Comparison of ENCODE assay signal across 26 cellular contexts in the genomic region with DNA sequence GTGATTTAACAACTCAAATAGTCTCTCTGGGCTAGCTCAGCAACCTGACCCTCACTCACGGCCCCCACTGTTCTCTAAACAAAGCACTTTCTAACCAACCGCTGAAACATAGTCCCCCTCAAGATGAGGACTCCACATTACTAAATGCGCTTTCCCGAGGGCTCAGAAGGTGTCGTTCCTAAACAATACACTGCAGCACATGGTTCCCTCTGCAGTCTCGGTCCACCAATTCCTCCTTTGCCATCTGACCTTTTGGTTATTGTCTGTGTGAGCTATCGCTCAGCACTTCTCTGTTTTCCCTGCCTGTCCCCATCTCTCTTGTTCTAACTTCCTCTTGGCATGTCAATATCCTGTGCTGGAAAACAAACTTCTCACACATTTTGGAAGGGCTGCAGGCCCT. TPM values are rescaled to one million over a fixed set of nuclear protein-coding genes. Genes with fewer than 3 reads are reported as not detected.
DNase-seq lines count a peak whose midpoint lies in the region; ATAC-seq, FAIRE-seq and TF ChIP-seq lines count a peak whose summit lies in the region.
"Had no signal": no experiment of that assay in that cellular context is flagged by ENCODE, and none has a peak within 500 bp of the region (broad histone marks: within the 10 kb centered on the region; RNA-seq: fewer than 3 reads in every experiment).

No MANE protein-coding gene starts in this region.

- FAIRE-seq in D721Med (lab: Jason Lieb, UNC) = no peak
- FAIRE-seq: GM12878 had no signal

- H3K4me3 ChIP-seq in left ventricle myocardium inferior = no peak overlapping the region
- H3K4me3 ChIP-seq: GM12878, psoas muscle, testis had no signal

- TF ChIP-seq CTCF in left ventricle myocardium inferior (IDR thresholded peaks at IDR 0.05; ENCODE audit: borderline replicate concordance) = no peak
- no peak for TF ChIP-seq CTCF in nephron progenitor cell (IDR thresholded peaks at IDR 0.05)
- no peak for TF ChIP-seq CTCF in D721Med (IDR thresholded peaks at IDR 0.05; ENCODE audit: insufficient read depth, missing control alignments)
- no peak for TF ChIP-seq CTCF in Calu3 (IDR thresholded peaks at IDR 0.05; ENCODE audit: unreplicated experiment)
- no peak for TF ChIP-seq CTCF in GM10248 (IDR thresholded peaks at IDR 0.05; ENCODE audit: control extremely low read depth, extremely low read depth, low read depth, missing control alignments)

- intact Hi-C loops in left ventricle myocardium inferior (cut with micrococcal nuclease) = no loop called here
- intact Hi-C loops in left cardiac atrium (cut with DNase I) = loop anchor here in 1 of 2 donors (10.0 kb wide), 2 partner anchors 67 to 157 kb away; no protein-coding TSS in a partner anchor
- intact Hi-C loops in Calu3 (cut with micrococcal nuclease; ENCODE audit: unreplicated experiment) = no loop called here

- H3K4me3 Mint-ChIP-seq in nephron progenitor cell (peak overlapping the region; percentile 0), Calu3 (ENCODE audit: low read depth, unreplicated experiment) (no peak overlapping the region)
- H3K4me3 Mint-ChIP-seq: activated naive CD4-positive, alpha-beta T cell treated with anti-CD3 and anti-CD28 coated beads for 36 hours; nephron; stimulated activated effector memory CD8-positive, alpha-beta T cell treated with anti-CD3 and anti-CD28 coated beads, Interleukin-12 subunit alpha, Interleukin-12 subunit beta, amount 100 ng/mL, for 72 hours had no signal

- CTCF ChIA-PET in Calu3 (lab: Charles Lee) (no interaction called here), GM10248 (lab: Yijun Ruan, JAX) (interaction anchor here (1.2 to 3.5 kb wide), 2 partner anchors 8 to 14 kb away, joined by 3 to 21 read pairs; partner anchors contain the start of gene EPB41L4A)

- no peaks in the 10 kb centered on the region for H3K27me3 ChIP-seq in left ventricle myocardium inferior (ENCODE audit: low read depth)
- H3K27me3 ChIP-seq: foreskin keratinocyte, testis had no signal

- H3K27me3 Mint-ChIP-seq in nephron progenitor cell (ENCODE audit: low read depth, poor library complexity) (peaks cover 48% of the 10 kb centered on the region), Calu3 (ENCODE audit: unreplicated experiment) (no peaks in the 10 kb centered on the region)

- peaks cover 64% of the 10 kb centered on the region for H3K4me1 ChIP-seq in left ventricle myocardium inferior
- H3K4me1 ChIP-seq: psoas muscle, testis had no signal

- H3K4me1 Mint-ChIP-seq in nephron progenitor cell = peaks cover 25% of the 10 kb centered on the region
- H3K4me1 Mint-ChIP-seq in Calu3 (ENCODE audit: low read depth, unreplicated experiment) = peaks cover 52% of the 10 kb centered on the region
- H3K4me1 Mint-ChIP-seq: stimulated activated effector memory CD8-positive, alpha-beta T cell treated with anti-CD3 and anti-CD28 coated beads, Interleukin-12 subunit alpha, Interleukin-12 subunit beta, amount 100 ng/mL, for 72 hours had no signal

- peak overlapping the region; percentile 18 for H3K27ac ChIP-seq in left ventricle myocardium inferior (replicated peaks)
- H3K27ac ChIP-seq: foreskin keratinocyte, KMS-11, psoas muscle, testis had no signal

- H3K36me3 Mint-ChIP-seq in nephron progenitor cell (ENCODE audit: low read depth) (no peaks in the 10 kb centered on the region), Calu3 (ENCODE audit: insufficient read depth, unreplicated experiment) (no peaks in the 10 kb centered on the region)
- H3K36me3 Mint-ChIP-seq: stimulated activated effector memory CD8-positive, alpha-beta T cell treated with anti-CD3 and anti-CD28 coated beads, Interleukin-12 subunit alpha, Interleukin-12 subunit beta, amount 100 ng/mL, for 72 hours had no signal

- BruUV-seq in Calu3 (replicated peaks; lab: Mats Ljungman, UMichigan) = no TSS peak

- H3K9me3 Mint-ChIP-seq in nephron progenitor cell (no peaks in the 10 kb centered on the region), Calu3 (ENCODE audit: low read depth, unreplicated experiment) (no peaks in the 10 kb centered on the region)
- H3K9me3 Mint-ChIP-seq: activated naive CD4-positive, alpha-beta T cell treated with anti-CD3 and anti-CD28 coated beads for 36 hours; nephron; stimulated activated effector memory CD8-positive, alpha-beta T cell treated with anti-CD3 and anti-CD28 coated beads, Interleukin-12 subunit alpha, Interleukin-12 subunit beta, amount 100 ng/mL, for 72 hours had no signal

- H3K36me3 ChIP-seq in left ventricle myocardium inferior = peaks cover 4% of the 10 kb centered on the region

- ATAC-seq in left cardiac atrium = no peak
- ATAC-seq: GM12878; psoas muscle; stimulated activated effector memory CD8-positive, alpha-beta T cell treated with anti-CD3 and anti-CD28 coated beads, Interleukin-12 subunit alpha, Interleukin-12 subunit beta, amount 100 ng/mL, for 72 hours had no signal

- DNase-seq in left ventricle myocardium inferior (no peak), left cardiac atrium (no peak), glomerular endothelial cell (ENCODE audit: extremely low read depth, low read depth, low spot score) (peak; percentile 2), nephron progenitor cell (no peak), D721Med (ENCODE audit: insufficient read length, low spot score) (no peak), Calu3 (no peak), GM10248 (ENCODE audit: extremely low spot score) (no peak), SKM-1 (lab: John Stamatoyannopoulos, UW; ENCODE audit: unreplicated experiment) (no peak)
- DNase-seq: activated CD4-positive, alpha-beta T cell treated with anti-CD3 and anti-CD28 coated beads for 4 hours; activated naive CD4-positive, alpha-beta T cell treated with anti-CD3 and anti-CD28 coated beads for 36 hours; activated T-cell treated with anti-CD3 and anti-CD28 coated beads, Interleukin-2, amount 50 U/mL, for 48 hours; AML-193; amygdala; cortex of kidney; hypothalamus; NCI-H1694; NCI-H2171 treated with DMSO at 0.1 percent for 48 hours; NCI-H526 treated with DMSO at 0.1 percent for 48 hours; psoas muscle; stimulated activated CD4-positive, alpha-beta T cell treated with anti-CD3 and anti-CD28 coated beads, Interleukin-2, amount 100 ng/mL, for 24 hours; testis had no signal

- no peaks in the 10 kb centered on the region for H3K9me3 ChIP-seq in left ventricle myocardium inferior (replicated peaks)
- H3K9me3 ChIP-seq: psoas muscle, testis had no signal

- POLR2A ChIA-PET in GM10248 (lab: Yijun Ruan, JAX) = no interaction called here

- H3K27ac Mint-ChIP-seq in nephron progenitor cell (peak overlapping the region; percentile 23), Calu3 (ENCODE audit: unreplicated experiment) (no peak overlapping the region)
- H3K27ac Mint-ChIP-seq: activated naive CD4-positive, alpha-beta T cell treated with anti-CD3 and anti-CD28 coated beads for 36 hours; stimulated activated effector memory CD8-positive, alpha-beta T cell treated with anti-CD3 and anti-CD28 coated beads, Interleukin-12 subunit alpha, Interleukin-12 subunit beta, amount 100 ng/mL, for 72 hours had no signal

RNA-seq across cellular contexts. Expression of gene EPB41L4A, which starts 7.2 kb away (rescaled TPM):
- total RNA-seq in left ventricle myocardium inferior (17.8 TPM), left cardiac atrium (10 to 100 TPM; 28.5 to 31.1 TPM), glomerular endothelial cell (26.5 and 33.8 TPM in 2 replicates), Calu3 (2022) (27.6 and 28.6 TPM in 2 replicates)
- total RNA-seq: activated naive CD4-positive, alpha-beta T cell treated with anti-CD3 and anti-CD28 coated beads for 36 hours had no signal
